In genomic region chr10:86399514-86399878, GRCh38 we compare ENCODE assay signal across 9 cellular contexts. TPM values are rescaled to one million over a fixed set of nuclear protein-coding genes. Genes with fewer than 3 reads are reported as not detected.
DNase-seq lines count a peak whose midpoint lies in the region; ATAC-seq and TF ChIP-seq lines count a peak whose summit lies in the region.
"Had no signal": no experiment of that assay in that cellular context is flagged by ENCODE, and none has a peak within 500 bp of the region (broad histone marks: within the 10 kb centered on the region; RNA-seq: fewer than 3 reads in every experiment).

No MANE protein-coding gene starts in this region.

- no peak overlapping the region for H3K4me2 ChIP-seq in H9 (ENCODE audit: insufficient read depth, insufficient read length, low read length)

- H3K36me3 Mint-ChIP-seq in H9 (ENCODE audit: insufficient read depth in 1 of 3, low read depth in 3 of 3): peaks cover 0 to 1% (median 0%) of the 10 kb centered on the region in 3 experiments; a peak in 2 of 7 replicates
- no peaks in the 10 kb centered on the region for H3K36me3 Mint-ChIP-seq in T-cell

- H3K27me3 Mint-ChIP-seq in H9 (ENCODE audit: low read depth) (peaks cover 70% of the 10 kb centered on the region), T-cell (no peaks in the 10 kb centered on the region)

- no peak overlapping the region for H3K14ac ChIP-seq in H9 (ENCODE audit: insufficient read depth, low read length)

- ATAC-seq in T-cell (replicated peaks in 1 of 4): no peak
- ATAC-seq in esophagus mucosa: no peak
- no peak for ATAC-seq in GM19463 (IDR thresholded peaks at IDR 0.05; ENCODE audit: unreplicated experiment)

- no peaks in the 10 kb centered on the region for H3K36me3 ChIP-seq in skeletal muscle tissue (ENCODE audit: control insufficient read depth in 3 of 3, insufficient read depth in 3 of 3, low read length in 3 of 3)

- no peak overlapping the region for H3K23ac ChIP-seq in H9 (ENCODE audit: insufficient read length, low read depth, low read length)

- H4K20me1 ChIP-seq in H9 (ENCODE audit: control insufficient read depth, insufficient read depth, insufficient read length): no peaks in the 10 kb centered on the region

- peaks cover 0 to 3% of the 10 kb centered on the region in 2 experiments; a peak in 2 of 5 replicates for H3K9me3 Mint-ChIP-seq in H9
- no peaks in the 10 kb centered on the region for H3K9me3 Mint-ChIP-seq in T-cell

- peaks cover 19% of the 10 kb centered on the region; the same call in 1 of the 2 replicates for H3K27me3 ChIP-seq in H9 (ENCODE audit: insufficient read depth, low read length)
- peaks cover 3 to 17% (median 9%) of the 10 kb centered on the region in 3 donors for H3K27me3 ChIP-seq in skeletal muscle tissue (ENCODE audit: control insufficient read depth in 3 of 3, insufficient read depth in 3 of 3, low read length in 3 of 3)

- H3K27ac ChIP-seq in H9 (ENCODE audit: insufficient read length, low read depth, low read length) (no peak overlapping the region), skeletal muscle tissue (ENCODE audit: low read depth, low read length) (no peak overlapping the region)

- DNase-seq in H9 (no peak), T-cell (no peak), fibroblast of pulmonary artery (ENCODE audit: low read depth) (no peak), germinal center (ENCODE audit: low spot score) (no peak), anterior cingulate cortex (lab: John Stamatoyannopoulos, UW) (no peak)

- POLR2A ChIA-PET in T-cell (lab: Charles Lee): interaction anchor here in 1 of 2 donors (2.6 kb wide), 1 partner anchor 14 kb away, joined by 5 read pairs; no protein-coding TSS in a partner anchor

- H3K4me1 ChIP-seq in H9 (ENCODE audit: insufficient read depth, low read length) (peaks cover 6% of the 10 kb centered on the region; the same call in 1 of the 2 replicates), skeletal muscle tissue (ENCODE audit: control insufficient read depth in 3 of 3, insufficient read depth in 3 of 3, low read length in 3 of 3) (peaks cover 18 to 34% (median 30%) of the 10 kb centered on the region in 3 donors)

- CTCF ChIA-PET in T-cell (lab: Charles Lee): interaction anchor here (0.6 to 3.2 kb wide), 12 partner anchors 11 to 787 kb away, joined by 3 to 40 read pairs (median 3); partner anchors contain the start of gene WAPL (in 1 of the 2)

- no peak overlapping the region for H2BK5ac ChIP-seq in H9 (ENCODE audit: insufficient read length, low read length)

- H2BK12ac ChIP-seq in H9 (ENCODE audit: insufficient read length, low read depth, low read length): no peak overlapping the region

- no peaks in the 10 kb centered on the region for H3K79me1 ChIP-seq in H9 (ENCODE audit: insufficient read depth, low read depth, low read length, poor library complexity, severe bottlenecking)

- no peak overlapping the region for H2BK20ac ChIP-seq in H9 (ENCODE audit: low read depth, low read length, poor library complexity, severe bottlenecking)

- H3K56ac ChIP-seq in H9 (ENCODE audit: insufficient read length, low read depth, low read length): no peak overlapping the region

- H3K23me2 ChIP-seq in H9 (ENCODE audit: insufficient read length, low read depth, low read length, poor library complexity, severe bottlenecking): peaks cover 15% of the 10 kb centered on the region

- H2BK120ac ChIP-seq in H9 (ENCODE audit: low read depth, low read length, poor library complexity, severe bottlenecking): no peak overlapping the region

- H2BK15ac ChIP-seq in H9 (ENCODE audit: low read depth, low read length): no peak overlapping the region

- H3K4me3 ChIP-seq in fibroblast of pulmonary artery (replicated peaks; ENCODE audit: low read depth, low read length) (peak overlapping the region; percentile 62), skeletal muscle tissue (ENCODE audit: low read length in 3 of 3) (no peak overlapping the region)

- no peak overlapping the region for H3K4ac ChIP-seq in H9 (ENCODE audit: low read depth, low read length)

- H3K18ac ChIP-seq in H9 (ENCODE audit: insufficient read length, low read depth, low read length): no peak overlapping the region

- no peak overlapping the region for H2AK5ac ChIP-seq in H9 (ENCODE audit: insufficient read length, low read length)

- H3K4me1 Mint-ChIP-seq in H9 (peaks cover 22 to 23% of the 10 kb centered on the region in 2 experiments), T-cell (peaks cover 15 to 22% (median 17%) of the 10 kb centered on the region in 3 donors)

- no peak overlapping the region for H3T11ph ChIP-seq in H9 (ENCODE audit: low read length)

- H3K9ac ChIP-seq in H9 (ENCODE audit: extremely low read depth, insufficient read length, low read length) (no peak overlapping the region), skeletal muscle tissue (ENCODE audit: low read depth in 1 of 3, low read length in 3 of 3) (peak overlapping the region; percentile 51 to 78 (median 57))

- peak overlapping the region; percentile 75 to 82 for H3K4me3 Mint-ChIP-seq in H9
- peak overlapping the region; percentile 82 to 88 (median 84) for H3K4me3 Mint-ChIP-seq in T-cell

- H2AFZ ChIP-seq in H9 (ENCODE audit: low read length): no peak overlapping the region

- no peak overlapping the region for H3K27ac Mint-ChIP-seq in H9
- H3K27ac Mint-ChIP-seq in T-cell: peak overlapping the region; percentile 89 to 93

- H3K9me3 ChIP-seq in H9 (ENCODE audit: control insufficient read depth, low read depth, low read length) (no peaks in the 10 kb centered on the region), skeletal muscle tissue (ENCODE audit: control insufficient read depth in 3 of 3, low read length in 3 of 3) (no peaks in the 10 kb centered on the region)

- H4K5ac ChIP-seq in H9 (ENCODE audit: insufficient read length, low read depth, low read length): no peak overlapping the region

- no peak overlapping the region for H4K91ac ChIP-seq in H9 (ENCODE audit: insufficient read length, low read depth, low read length)

- H4K8ac ChIP-seq in H9 (replicated peaks; ENCODE audit: insufficient read length, low read depth, low read length): no peak overlapping the region

- WGBS in H9 (ENCODE audit: extremely low coverage, insufficient read length, low lambda C conversion rate): no CpG with 5 or more reads among the region's 9 CpGs

- TF ChIP-seq CTCF in H9 (conservative IDR thresholded peaks at IDR 0.05): no peak
- no peak for TF ChIP-seq CTCF in fibroblast of pulmonary artery (IDR thresholded peaks at IDR 0.05; ENCODE audit: low read length, missing control alignments)

- H3K79me2 ChIP-seq in H9 (ENCODE audit: insufficient read depth, low read length): no peaks in the 10 kb centered on the region

RNA-seq across cellular contexts. Expression of gene GRID1, which starts 32.9 kb away (rescaled TPM):
- total RNA-seq in H9 (2021) (0.35 TPM in 1 of 2 replicates, not detected in the other), T-cell (under 1 TPM in 1 of 5 donors, not detected in 4; 0.68 TPM), skeletal muscle tissue (2.1 TPM), esophagus mucosa (0.68 TPM)
- total RNA-seq: lung microvascular endothelial cell had no signal

Comparison
In these comparisons a context has a peak if more than half of its experiments do, and no peak if none do; other contexts are left out.
1. H3K27ac Mint-ChIP-seq: peak in T-cell (2 of 2); none in H9 (0 of 3).